In genomic region chr10:110382695-110383094, GRCh38 we compare ENCODE assay signal across 1 cellular context.
TF ChIP-seq lines count a peak whose summit lies in the region.

No MANE protein-coding gene starts in this region.

TF ChIP-seq in HepG2, 621 proteins besides CTCF, POLR2A, EP300 and RAD21 (continued from another document):
- TF ChIP-seq ZBED4 (CRISPR knock-in tag; IDR thresholded peaks at IDR 0.05; ENCODE audit: borderline replicate concordance): no peak
- no peak for TF ChIP-seq ZNF281 (CRISPR knock-in tag; IDR thresholded peaks at IDR 0.05; ENCODE audit: borderline replicate concordance)
- no peak for TF ChIP-seq STAG1 (CRISPR knock-in tag; IDR thresholded peaks at IDR 0.05)
- no peak for TF ChIP-seq TIGD3 (CRISPR knock-in tag; IDR thresholded peaks at IDR 0.05; ENCODE audit: borderline replicate concordance)
- TF ChIP-seq MAFK (conservative IDR thresholded peaks at IDR 0.05 in 1 of 2, IDR thresholded peaks at IDR 0.05 in 1 of 2; ENCODE audit: low read length in 2 of 2): no peak
- TF ChIP-seq PHF20 (CRISPR knock-in tag; IDR thresholded peaks at IDR 0.05): no peak
- TF ChIP-seq ZBTB33 (CRISPR knock-in tag; IDR thresholded peaks at IDR 0.05): no peak
- TF ChIP-seq ZBTB3 (CRISPR knock-in tag; IDR thresholded peaks at IDR 0.05; ENCODE audit: borderline replicate concordance, low read depth): no peak
- TF ChIP-seq MAX (IDR thresholded peaks at IDR 0.05): no peak
- TF ChIP-seq ZNF562 (CRISPR knock-in tag; IDR thresholded peaks at IDR 0.05; ENCODE audit: borderline replicate concordance): no peak
- no peak for TF ChIP-seq POLR2AphosphoS2 (IDR thresholded peaks at IDR 0.05; ENCODE audit: low read depth, low read length)
- no peak for TF ChIP-seq ZNF839 (CRISPR knock-in tag; IDR thresholded peaks at IDR 0.05; ENCODE audit: borderline replicate concordance)
- no peak for TF ChIP-seq ZNF576 (CRISPR knock-in tag; IDR thresholded peaks at IDR 0.05)
- no peak for TF ChIP-seq ZNF615 (CRISPR knock-in tag; IDR thresholded peaks at IDR 0.05; ENCODE audit: borderline replicate concordance)
- TF ChIP-seq ZIK1 (CRISPR knock-in tag; IDR thresholded peaks at IDR 0.05; ENCODE audit: borderline replicate concordance, low read depth): no peak
- no peak for TF ChIP-seq ZNF629 (CRISPR knock-in tag; conservative IDR thresholded peaks at IDR 0.05)
- no peak for TF ChIP-seq PRMT3 (CRISPR knock-in tag; IDR thresholded peaks at IDR 0.05; ENCODE audit: borderline replicate concordance, low read depth)
